In genomic region chr10:103458720-103459119, GRCh38 we compare ENCODE assay signal across 8 cellular contexts. TPM values are rescaled to one million over a fixed set of nuclear protein-coding genes. Genes with fewer than 3 reads are reported as not detected.
DNase-seq lines count a peak whose midpoint lies in the region; ATAC-seq and TF ChIP-seq lines count a peak whose summit lies in the region.

Gene CALHM1 (minus strand): TSS chr10:103458900. CDS start chr10:103458751, 149 bp downstream.

- no peak within 1 kb of the TSS for H3K27ac ChIP-seq in OCI-LY7 (ENCODE audit: low read depth, low read length, poor library complexity, severe bottlenecking)
- H3K27ac ChIP-seq in PC-3 (ENCODE audit: low read length), result no peak within 1 kb of the TSS

- peak within 1 kb of the TSS; percentile 67 to 72 for H3K27ac Mint-ChIP-seq in natural killer cell

- H3K9me2 ChIP-seq in OCI-LY7 (ENCODE audit: insufficient read depth, low read length) (no peaks in the 10 kb centered on the region), PC-3 (replicated peaks; ENCODE audit: low read length) (no peaks in the 10 kb centered on the region)

- no peaks in the 10 kb centered on the region for H3K27me3 Mint-ChIP-seq in natural killer cell (ENCODE audit: low read depth in 2 of 2)

- intact Hi-C loops in OCI-LY7 (cut with micrococcal nuclease; ENCODE audit: unreplicated experiment) (no loop called here), natural killer cell (cut with micrococcal nuclease) (no loop called here), Right ventricle myocardium superior (cut with DNase I) (no loop called here), PC-3 (cut with micrococcal nuclease) (no loop called here)

- H3K4me3 ChIP-seq in OCI-LY7 (ENCODE audit: low read depth, low read length, poor library complexity, severe bottlenecking) (no peak within 1 kb of the TSS), PC-3 (ENCODE audit: low read length) (no peak within 1 kb of the TSS)

- no peaks in the 10 kb centered on the region for H3K9me3 Mint-ChIP-seq in natural killer cell

- H3K4me1 ChIP-seq in OCI-LY7 (ENCODE audit: insufficient read depth, low read length, poor library complexity, severe bottlenecking) (peaks cover 27% of the 10 kb centered on the region), PC-3 (ENCODE audit: insufficient read depth, low read length) (no peaks in the 10 kb centered on the region)

- H3K9me3 ChIP-seq in OCI-LY7 (ENCODE audit: low read length) (no peaks in the 10 kb centered on the region), PC-3 (ENCODE audit: low read length) (no peaks in the 10 kb centered on the region)

- no peaks in the 10 kb centered on the region for H4K20me1 ChIP-seq in OCI-LY7 (ENCODE audit: insufficient read depth, low read length)
- no peaks in the 10 kb centered on the region for H4K20me1 ChIP-seq in PC-3 (ENCODE audit: low read length)

- TF ChIP-seq CTCF in OCI-LY7 (conservative IDR thresholded peaks at IDR 0.05; ENCODE audit: low read length), result no peak
- TF ChIP-seq CTCF in natural killer cell (IDR thresholded peaks at IDR 0.05), result no peak
- TF ChIP-seq CTCF in PC-3 (conservative IDR thresholded peaks at IDR 0.05; ENCODE audit: low read depth, low read length), result no peak

- CTCF ChIA-PET in OCI-LY7 (lab: Charles Lee; ENCODE audit: unreplicated experiment), result interaction anchor here (0.6 kb wide), 2 partner anchors 131 to 1880 kb away, joined by 6 to 9 read pairs; no protein-coding TSS in a partner anchor
- CTCF ChIA-PET in PC-3 (lab: Charles Lee), result no interaction called here

- no peaks in the 10 kb centered on the region for H3K27me3 ChIP-seq in PC-3 (ENCODE audit: low read length)

- peak within 1 kb of the TSS; percentile 75 for H3K4me3 Mint-ChIP-seq in natural killer cell

- DNase-seq in NCI-H345 (lab: John Stamatoyannopoulos, UW) (peak; percentile 34), NCI-H345 treated with DMSO at 0.1 percent for 48 hours (lab: John Stamatoyannopoulos, UW; ENCODE audit: unreplicated experiment) (no peak), OCI-LY7 (ENCODE audit: low spot score) (peak; percentile 70), natural killer cell (no peak), Right ventricle myocardium superior (no peak), mucosa of gallbladder (ENCODE audit: low spot score) (no peak), PC-3 (no peak)

- no peaks in the 10 kb centered on the region for H3K36me3 ChIP-seq in OCI-LY7 (ENCODE audit: insufficient read depth, low read length)
- H3K36me3 ChIP-seq in PC-3 (ENCODE audit: low read depth, low read length), result no peaks in the 10 kb centered on the region

- no peaks in the 10 kb centered on the region for H3K36me3 Mint-ChIP-seq in natural killer cell

- ATAC-seq in HG02798 (IDR thresholded peaks at IDR 0.05; ENCODE audit: poor library complexity, unreplicated experiment) (peak; percentile 83), natural killer cell (peak in 2 of 3 donors; percentile 70 to 83), Right ventricle myocardium superior (ENCODE audit: poor library complexity) (no peak), PC-3 (no peak)

- BruUV-seq in OCI-LY7 (replicated peaks; lab: Mats Ljungman, UMichigan), result no TSS peak
- BruUV-seq in PC-3 (replicated peaks; lab: Mats Ljungman, UMichigan), result no TSS peak

- H3K4me2 ChIP-seq in OCI-LY7 (ENCODE audit: low read length) (peak within 1 kb of the TSS; percentile 26; the same call in 1 of the 2 replicates), PC-3 (ENCODE audit: low read length) (no peak within 1 kb of the TSS)

- H3F3A ChIP-seq in PC-3 (ENCODE audit: low read length, unreplicated experiment), result no peaks in the 10 kb centered on the region

- peaks cover 21 to 30% of the 10 kb centered on the region in 2 donors for H3K4me1 Mint-ChIP-seq in natural killer cell

- no peaks in the 10 kb centered on the region for H3K79me2 ChIP-seq in OCI-LY7 (ENCODE audit: insufficient read depth, low read depth, low read length)
- H3K79me2 ChIP-seq in PC-3 (ENCODE audit: low read length), result no peaks in the 10 kb centered on the region

- H2AFZ ChIP-seq in OCI-LY7 (ENCODE audit: low read length), result peak within 1 kb of the TSS; percentile 26; the same call in 1 of the 2 replicates
- no peak within 1 kb of the TSS for H2AFZ ChIP-seq in PC-3 (ENCODE audit: low read length)

- no peak within 1 kb of the TSS for H3K9ac ChIP-seq in PC-3 (ENCODE audit: low read length)

- POLR2A ChIA-PET in OCI-LY7 (lab: Charles Lee) (no interaction called here), PC-3 (lab: Charles Lee; ENCODE audit: unreplicated experiment) (no interaction called here)

RNA-seq across cellular contexts. Expression of gene CALHM1, which starts in this region (rescaled TPM):
- not detected in 2 replicates for total RNA-seq in OCI-LY7 (2014; rRNA removed; shearing (Covaris generic))
- total RNA-seq in OCI-LY7 (2022) (0.13 and 0.18 TPM in 2 replicates), natural killer cell (under 1 TPM in 2 of 3 donors, not detected in 1; 0.23 to 0.57 TPM), Right ventricle myocardium superior (not detected), mucosa of gallbladder (not detected), PC-3 (2014; rRNA removed) (not detected in 2 replicates)

Comparison
In these comparisons a context has a peak if more than half of its experiments do, and no peak if none do; other contexts are left out.
1. Peak in DNase-seq and H3K4me2 ChIP-seq in OCI-LY7; RNA of the gene not detected or under 1 TPM.
2. Peak in ATAC-seq in natural killer cell; RNA of the gene not detected or under 1 TPM.